14 cellular contexts compared by ENCODE assay signal in genomic region chr12:124358572-124358971, GRCh38.
"Had no signal": no experiment of that assay in that cellular context is flagged by ENCODE, and none has a peak within 500 bp of the region (broad histone marks: within the 10 kb centered on the region; RNA-seq: fewer than 3 reads in every experiment).

No MANE protein-coding gene starts in this region.

- H3K27me3 ChIP-seq: brain microvascular endothelial cell, pancreas, SJCRH30 had no signal

- ATAC-seq: left cardiac atrium, pancreas had no signal

- H3K4me3 ChIP-seq: pancreas, SJCRH30, skin epidermis had no signal

- H3K27ac ChIP-seq: brain microvascular endothelial cell, SJCRH30 had no signal

- DNase-seq: activated naive CD4-positive, alpha-beta T cell; activated naive CD8-positive, alpha-beta T cell treated with anti-CD3 and anti-CD28 coated beads, Interleukin-2, amount 10 ng/mL, durations not matched to agents 7 days and 5 days; brain microvascular endothelial cell; foreskin fibroblast; left cardiac atrium; naive B cell; pancreas; retina; SJCRH30; stimulated activated CD4-positive, alpha-beta T cell treated with anti-CD3 and anti-CD28 coated beads, Interleukin-4, amount 100 ng/mL, for 4 hours; stimulated activated CD8-positive, alpha-beta memory T cell treated with anti-CD3 and anti-CD28 coated beads, Interleukin-4, amount 100 ng/mL, for 48 hours; stimulated activated naive CD4-positive, alpha-beta T cell treated with Interleukin-2 at 50 U/mL for 16 hours had no signal

- H3K9me3 ChIP-seq: pancreas, SJCRH30 had no signal

- FAIRE-seq: endometrium, pancreas had no signal
